1 cellular context compared by ENCODE assay signal in the genomic region with DNA sequence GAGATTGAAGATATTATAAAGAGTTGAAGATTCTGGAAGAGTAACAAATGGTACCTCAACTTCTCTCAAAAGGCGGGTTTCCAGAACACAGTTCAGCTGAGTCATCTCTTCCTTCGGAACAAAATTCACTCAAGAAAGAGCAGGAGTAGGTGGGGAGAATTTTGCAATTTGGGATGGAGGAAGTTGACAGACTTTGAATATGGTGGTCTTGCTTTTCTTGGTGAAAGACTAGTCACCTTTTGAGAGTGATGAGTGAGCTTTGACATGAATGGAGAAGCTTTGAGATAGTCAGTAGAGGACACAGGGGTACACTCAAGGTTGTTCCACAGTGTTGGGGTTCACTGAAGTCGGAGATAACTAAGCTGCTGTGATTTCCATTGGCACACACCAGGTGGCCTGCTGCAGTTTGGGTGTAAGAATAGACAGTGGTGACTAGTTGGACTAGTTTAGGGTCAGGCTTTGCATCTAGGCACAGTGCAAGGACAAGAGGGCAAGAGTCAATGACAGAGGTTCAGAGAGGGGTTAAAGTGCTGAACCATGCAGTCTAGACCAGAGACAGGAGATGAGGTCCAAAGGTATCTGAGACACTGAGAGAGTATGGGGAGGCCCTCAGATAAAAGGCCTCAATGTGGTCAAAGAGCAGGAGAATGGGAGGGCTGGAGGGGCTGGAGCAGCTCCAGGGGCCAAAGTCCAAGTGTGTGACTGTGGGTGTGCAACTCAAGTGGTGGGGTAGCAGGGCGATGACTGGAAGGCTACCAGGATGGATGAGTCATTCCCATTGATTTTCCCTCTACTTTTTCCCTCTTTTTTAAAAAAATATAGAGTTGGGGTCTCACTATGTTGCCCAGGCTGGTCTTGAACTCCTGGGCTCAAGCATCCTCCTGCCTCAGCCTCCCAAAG.
A peak's percentile ranks its signal among the peaks of the same experiment; 100 is the strongest.
TF ChIP-seq lines count a peak whose summit lies in the region.

No MANE protein-coding gene starts in this region.

TF ChIP-seq in HepG2, 621 proteins besides CTCF, POLR2A, EP300 and RAD21 (continued from another document and continues in another):
- TF ChIP-seq GLI4 (CRISPR knock-in tag; IDR thresholded peaks at IDR 0.05; ENCODE audit: borderline replicate concordance), result no peak
- TF ChIP-seq KDM1A (CRISPR knock-in tag; IDR thresholded peaks at IDR 0.05), result peak; percentile 91
- TF ChIP-seq, protein P1, sequence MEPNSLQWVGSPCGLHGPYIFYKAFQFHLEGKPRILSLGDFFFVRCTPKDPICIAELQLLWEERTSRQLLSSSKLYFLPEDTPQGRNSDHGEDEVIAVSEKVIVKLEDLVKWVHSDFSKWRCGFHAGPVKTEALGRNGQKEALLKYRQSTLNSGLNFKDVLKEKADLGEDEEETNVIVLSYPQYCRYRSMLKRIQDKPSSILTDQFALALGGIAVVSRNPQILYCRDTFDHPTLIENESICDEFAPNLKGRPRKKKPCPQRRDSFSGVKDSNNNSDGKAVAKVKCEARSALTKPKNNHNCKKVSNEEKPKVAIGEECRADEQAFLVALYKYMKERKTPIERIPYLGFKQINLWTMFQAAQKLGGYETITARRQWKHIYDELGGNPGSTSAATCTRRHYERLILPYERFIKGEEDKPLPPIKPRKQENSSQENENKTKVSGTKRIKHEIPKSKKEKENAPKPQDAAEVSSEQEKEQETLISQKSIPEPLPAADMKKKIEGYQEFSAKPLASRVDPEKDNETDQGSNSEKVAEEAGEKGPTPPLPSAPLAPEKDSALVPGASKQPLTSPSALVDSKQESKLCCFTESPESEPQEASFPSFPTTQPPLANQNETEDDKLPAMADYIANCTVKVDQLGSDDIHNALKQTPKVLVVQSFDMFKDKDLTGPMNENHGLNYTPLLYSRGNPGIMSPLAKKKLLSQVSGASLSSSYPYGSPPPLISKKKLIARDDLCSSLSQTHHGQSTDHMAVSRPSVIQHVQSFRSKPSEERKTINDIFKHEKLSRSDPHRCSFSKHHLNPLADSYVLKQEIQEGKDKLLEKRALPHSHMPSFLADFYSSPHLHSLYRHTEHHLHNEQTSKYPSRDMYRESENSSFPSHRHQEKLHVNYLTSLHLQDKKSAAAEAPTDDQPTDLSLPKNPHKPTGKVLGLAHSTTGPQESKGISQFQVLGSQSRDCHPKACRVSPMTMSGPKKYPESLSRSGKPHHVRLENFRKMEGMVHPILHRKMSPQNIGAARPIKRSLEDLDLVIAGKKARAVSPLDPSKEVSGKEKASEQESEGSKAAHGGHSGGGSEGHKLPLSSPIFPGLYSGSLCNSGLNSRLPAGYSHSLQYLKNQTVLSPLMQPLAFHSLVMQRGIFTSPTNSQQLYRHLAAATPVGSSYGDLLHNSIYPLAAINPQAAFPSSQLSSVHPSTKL (CRISPR knock-in tag; IDR thresholded peaks at IDR 0.05), result peak; percentile 98
- peak; percentile 100 for TF ChIP-seq HNF4A (CRISPR knock-in tag; IDR thresholded peaks at IDR 0.05)
- peak; percentile 48; the same call in 1 of the 2 replicates for TF ChIP-seq ZBTB10 (CRISPR knock-in tag; IDR thresholded peaks at IDR 0.05; ENCODE audit: borderline replicate concordance)
- TF ChIP-seq NR2F2 (IDR thresholded peaks at IDR 0.05; ENCODE audit: borderline replicate concordance, low read depth), result peak; percentile 97
- TF ChIP-seq ZNF562 (CRISPR knock-in tag; IDR thresholded peaks at IDR 0.05; ENCODE audit: borderline replicate concordance), result no peak
- TF ChIP-seq ARID3A (IDR thresholded peaks at IDR 0.05; ENCODE audit: low read depth, low read length), result peak; percentile 57; the same call in 1 of the 2 replicates
- TF ChIP-seq NR0B2 (CRISPR knock-in tag; IDR thresholded peaks at IDR 0.05), result 0 out of 2 replicates have a peak, but pooled peaks have one; percentile 30
- TF ChIP-seq SP5 (CRISPR knock-in tag; IDR thresholded peaks at IDR 0.05; ENCODE audit: borderline replicate concordance, low read depth), result peak; percentile 92
- TF ChIP-seq RNF2 (conservative IDR thresholded peaks at IDR 0.05; ENCODE audit: low read depth), result peak; percentile 26; the same call in 1 of the 2 replicates
- TF ChIP-seq GATA4 (IDR thresholded peaks at IDR 0.05; ENCODE audit: borderline replicate concordance, low read depth), result peak; percentile 61; the same call in 1 of the 2 replicates
- TF ChIP-seq FOXP4 (CRISPR knock-in tag; IDR thresholded peaks at IDR 0.05), result peak; percentile 81
- TF ChIP-seq HNF4G (IDR thresholded peaks at IDR 0.05; ENCODE audit: borderline replicate concordance, low read depth, low read length), result peak; percentile 100
- peak; percentile 99 for TF ChIP-seq HNF4G (CRISPR knock-in tag; IDR thresholded peaks at IDR 0.05; ENCODE audit: borderline replicate concordance, low read depth)
- no peak for TF ChIP-seq LCORL (IDR thresholded peaks at IDR 0.05)
- TF ChIP-seq LCORL (CRISPR knock-in tag; IDR thresholded peaks at IDR 0.05), result peak; percentile 87
- TF ChIP-seq RARA (CRISPR knock-in tag; IDR thresholded peaks at IDR 0.05), result peak; percentile 97
- TF ChIP-seq NBN (conservative IDR thresholded peaks at IDR 0.05), result no peak
- peak; percentile 64; the same call in 1 of the 2 replicates for TF ChIP-seq KDM2A (CRISPR knock-in tag; IDR thresholded peaks at IDR 0.05; ENCODE audit: borderline replicate concordance, low read depth)
- peak; percentile 85 for TF ChIP-seq ZNF652 (CRISPR knock-in tag; IDR thresholded peaks at IDR 0.05; ENCODE audit: borderline replicate concordance, low read depth)
- TF ChIP-seq NAIF1 (CRISPR knock-in tag; IDR thresholded peaks at IDR 0.05; ENCODE audit: borderline replicate concordance), result peak; percentile 44; the same call in 1 of the 2 replicates
- 0 out of 2 replicates have a peak, but pooled peaks have one; percentile 26 for TF ChIP-seq ZNF3 (CRISPR knock-in tag; IDR thresholded peaks at IDR 0.05)
- peak; percentile 37; the same call in 1 of the 2 replicates for TF ChIP-seq ZNF775 (CRISPR knock-in tag; IDR thresholded peaks at IDR 0.05; ENCODE audit: borderline replicate concordance)
- peak; percentile 74 for TF ChIP-seq KAT8 (CRISPR knock-in tag; IDR thresholded peaks at IDR 0.05)
- no peak for TF ChIP-seq MTF1 (CRISPR knock-in tag; IDR thresholded peaks at IDR 0.05)
- TF ChIP-seq GATAD2A (CRISPR knock-in tag; IDR thresholded peaks at IDR 0.05), result peak; percentile 98
- 0 out of 2 replicates have a peak, but pooled peaks have one; percentile 24 for TF ChIP-seq ZFP37 (CRISPR knock-in tag; IDR thresholded peaks at IDR 0.05; ENCODE audit: borderline replicate concordance)
- peak; percentile 90 for TF ChIP-seq ASH2L (IDR thresholded peaks at IDR 0.05; ENCODE audit: insufficient read length, low read depth, low read length)
- peak; percentile 60 for TF ChIP-seq ZNF501 (CRISPR knock-in tag; IDR thresholded peaks at IDR 0.05)
- TF ChIP-seq, protein P2, sequence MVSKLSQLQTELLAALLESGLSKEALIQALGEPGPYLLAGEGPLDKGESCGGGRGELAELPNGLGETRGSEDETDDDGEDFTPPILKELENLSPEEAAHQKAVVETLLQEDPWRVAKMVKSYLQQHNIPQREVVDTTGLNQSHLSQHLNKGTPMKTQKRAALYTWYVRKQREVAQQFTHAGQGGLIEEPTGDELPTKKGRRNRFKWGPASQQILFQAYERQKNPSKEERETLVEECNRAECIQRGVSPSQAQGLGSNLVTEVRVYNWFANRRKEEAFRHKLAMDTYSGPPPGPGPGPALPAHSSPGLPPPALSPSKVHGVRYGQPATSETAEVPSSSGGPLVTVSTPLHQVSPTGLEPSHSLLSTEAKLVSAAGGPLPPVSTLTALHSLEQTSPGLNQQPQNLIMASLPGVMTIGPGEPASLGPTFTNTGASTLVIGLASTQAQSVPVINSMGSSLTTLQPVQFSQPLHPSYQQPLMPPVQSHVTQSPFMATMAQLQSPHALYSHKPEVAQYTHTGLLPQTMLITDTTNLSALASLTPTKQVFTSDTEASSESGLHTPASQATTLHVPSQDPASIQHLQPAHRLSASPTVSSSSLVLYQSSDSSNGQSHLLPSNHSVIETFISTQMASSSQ (IDR thresholded peaks at IDR 0.05; ENCODE audit: low read depth), result peak; percentile 61; the same call in 1 of the 2 replicates
- TF ChIP-seq, protein P2 (CRISPR knock-in tag; IDR thresholded peaks at IDR 0.05; ENCODE audit: borderline replicate concordance), result no peak
- peak; percentile 57; the same call in 1 of the 2 replicates for TF ChIP-seq RBAK (CRISPR knock-in tag; IDR thresholded peaks at IDR 0.05)
- TF ChIP-seq CHD4 (IDR thresholded peaks at IDR 0.05; ENCODE audit: borderline replicate concordance, low read length), result peak; percentile 73; the same call in 1 of the 2 replicates
- TF ChIP-seq, protein P3, sequence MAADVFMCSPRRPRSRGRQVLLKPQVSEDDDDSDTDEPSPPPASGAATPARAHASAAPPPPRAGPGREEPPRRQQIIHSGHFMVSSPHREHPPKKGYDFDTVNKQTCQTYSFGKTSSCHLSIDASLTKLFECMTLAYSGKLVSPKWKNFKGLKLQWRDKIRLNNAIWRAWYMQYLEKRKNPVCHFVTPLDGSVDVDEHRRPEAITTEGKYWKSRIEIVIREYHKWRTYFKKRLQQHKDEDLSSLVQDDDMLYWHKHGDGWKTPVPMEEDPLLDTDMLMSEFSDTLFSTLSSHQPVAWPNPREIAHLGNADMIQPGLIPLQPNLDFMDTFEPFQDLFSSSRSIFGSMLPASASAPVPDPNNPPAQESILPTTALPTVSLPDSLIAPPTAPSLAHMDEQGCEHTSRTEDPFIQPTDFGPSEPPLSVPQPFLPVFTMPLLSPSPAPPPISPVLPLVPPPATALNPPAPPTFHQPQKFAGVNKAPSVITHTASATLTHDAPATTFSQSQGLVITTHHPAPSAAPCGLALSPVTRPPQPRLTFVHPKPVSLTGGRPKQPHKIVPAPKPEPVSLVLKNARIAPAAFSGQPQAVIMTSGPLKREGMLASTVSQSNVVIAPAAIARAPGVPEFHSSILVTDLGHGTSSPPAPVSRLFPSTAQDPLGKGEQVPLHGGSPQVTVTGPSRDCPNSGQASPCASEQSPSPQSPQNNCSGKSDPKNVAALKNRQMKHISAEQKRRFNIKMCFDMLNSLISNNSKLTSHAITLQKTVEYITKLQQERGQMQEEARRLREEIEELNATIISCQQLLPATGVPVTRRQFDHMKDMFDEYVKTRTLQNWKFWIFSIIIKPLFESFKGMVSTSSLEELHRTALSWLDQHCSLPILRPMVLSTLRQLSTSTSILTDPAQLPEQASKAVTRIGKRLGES (CRISPR knock-in tag; IDR thresholded peaks at IDR 0.05; ENCODE audit: borderline replicate concordance), result no peak
- TF ChIP-seq SALL1 (CRISPR knock-in tag; IDR thresholded peaks at IDR 0.05), result peak; percentile 99
